ENCODE assay signal across 30 cellular contexts in genomic region chr16:12951392-12951791, GRCh38. TPM values are rescaled to one million over a fixed set of nuclear protein-coding genes. Genes with fewer than 3 reads are reported as not detected.
DNase-seq lines count a peak whose midpoint lies in the region; ATAC-seq, FAIRE-seq and TF ChIP-seq lines count a peak whose summit lies in the region.
"Had no signal": no experiment of that assay in that cellular context is flagged by ENCODE, and none has a peak within 500 bp of the region (broad histone marks: within the 10 kb centered on the region; RNA-seq: fewer than 3 reads in every experiment).

No MANE protein-coding gene starts in this region.

- no peaks in the 10 kb centered on the region for H3K4me1 ChIP-seq in HepG2 (ENCODE audit: insufficient read depth, low read length)
- H3K4me1 ChIP-seq: esophagus squamous epithelium, foreskin keratinocyte, heart left ventricle, right lobe of liver had no signal

- no peak for TF ChIP-seq CTCF in HepG2 (CRISPR knock-in tag; IDR thresholded peaks at IDR 0.05)

- no peak for TF ChIP-seq EP300 in HepG2 (IDR thresholded peaks at IDR 0.05; ENCODE audit: low read depth in 2 of 2, low read length in 2 of 2)
- no peak for TF ChIP-seq EP300 in HepG2 (CRISPR knock-in tag; IDR thresholded peaks at IDR 0.05; ENCODE audit: borderline replicate concordance)

- POLR2A ChIA-PET in HepG2 (lab: Yijun Ruan, JAX): no interaction called here

- no peak overlapping the region for H3K27ac ChIP-seq in HepG2 (ENCODE audit: extremely low read length, insufficient read depth, low read length)
- H3K27ac ChIP-seq: esophagus squamous epithelium, foreskin keratinocyte, heart left ventricle, right lobe of liver, WERI-Rb-1 had no signal

- FAIRE-seq in HepG2 (lab: Jason Lieb, UNC): no peak
- FAIRE-seq: bronchial epithelial cell, GM12892, urothelium cell line had no signal

- H2AFZ ChIP-seq in HepG2 (ENCODE audit: low read length): no peak overlapping the region

- no peak overlapping the region for H3K4me2 ChIP-seq in HepG2 (ENCODE audit: low read depth, low read length)

- peak; percentile 3 for DNase-seq in NCI-H510A treated with DMSO at 0.1 percent for 48 hours (lab: John Stamatoyannopoulos, UW)
- no peak for DNase-seq in NCI-H510A (lab: John Stamatoyannopoulos, UW)
- DNase-seq in NCI-H345 (lab: John Stamatoyannopoulos, UW): peak; percentile 78
- DNase-seq in RPMI8226: peak; percentile 57
- no peak for DNase-seq in NOMO-1 treated with DMSO at 0.1 percent for 48 hours (lab: John Stamatoyannopoulos, UW; ENCODE audit: unreplicated experiment)
- no peak for DNase-seq in SIG-M5 (lab: John Stamatoyannopoulos, UW)
- DNase-seq in HepG2 (ENCODE audit: low spot score): no peak
- DNase-seq: activated CD4-positive, alpha-beta T cell treated with anti-CD3 and anti-CD28 coated beads, Interleukin-2, amount 10 ng/mL, durations not matched to agents 24 days and 14 days; activated effector memory CD4-positive, alpha-beta T cell treated with Interleukin-2 at 50 U/mL for 16 hours; anterior cingulate cortex; CD4-positive, alpha-beta T cell; esophagus squamous epithelium; foreskin keratinocyte; HCEC 1CT; heart left ventricle; Karpas-422; MV-4-11; naive thymus-derived CD8-positive, alpha-beta T cell; NCI-H2081 treated with DMSO at 0.1 percent for 48 hours; NCI-H524 treated with DMSO at 0.1 percent for 48 hours; right lobe of liver; stimulated activated CD4-positive, alpha-beta T cell treated with anti-CD3 and anti-CD28 coated beads, Interleukin-12 subunit alpha, Interleukin-12 subunit beta, amount 100 ng/mL, for 4 hours; stimulated activated CD4-positive, alpha-beta T cell treated with anti-CD3 and anti-CD28 coated beads, Interleukin-2, amount 100 ng/mL, for 48 hours; stimulated activated naive CD8-positive, alpha-beta T cell treated with anti-CD3 and anti-CD28 coated beads, Interleukin-15, amount 100 ng/mL, for 72 hours; T-cell; WERI-Rb-1 had no signal

- no peaks in the 10 kb centered on the region for H3K9me3 ChIP-seq in HepG2 (ENCODE audit: low read length)
- H3K9me3 ChIP-seq: esophagus squamous epithelium, right lobe of liver had no signal

- 0% methylated on average over 1 of the region's 1 CpG for WGBS in HepG2 (ENCODE audit: low lambda C conversion rate)

- ATAC-seq in HepG2: no peak
- ATAC-seq: foreskin keratinocyte; heart left ventricle; naive thymus-derived CD8-positive, alpha-beta T cell; right lobe of liver; stimulated activated naive CD8-positive, alpha-beta T cell treated with anti-CD3 and anti-CD28 coated beads, Interleukin-15, amount 100 ng/mL, for 72 hours; T-cell had no signal

- H3K36me3 ChIP-seq in HepG2 (replicated peaks in 1 of 2; ENCODE audit: control insufficient read depth in 1 of 2, insufficient read depth in 2 of 2, low read length in 2 of 2): no peaks in the 10 kb centered on the region
- H3K36me3 ChIP-seq: esophagus squamous epithelium, heart left ventricle, right lobe of liver, WERI-Rb-1 had no signal

- H3K9ac ChIP-seq in HepG2 (ENCODE audit: insufficient read depth, low read depth, low read length): no peak overlapping the region

- no peak for TF ChIP-seq RAD21 in HepG2 (CRISPR knock-in tag; IDR thresholded peaks at IDR 0.05)

- no peaks in the 10 kb centered on the region for H4K20me1 ChIP-seq in HepG2 (ENCODE audit: insufficient read depth, low read length)

- BruUV-seq in HepG2 (replicated peaks; lab: Mats Ljungman, UMichigan): no TSS peak

- no peak overlapping the region for H3K4me3 ChIP-seq in HepG2 (replicated peaks in 1 of 3; ENCODE audit: insufficient read depth in 1 of 3, low read depth in 2 of 3, low read length in 3 of 3)
- H3K4me3 ChIP-seq: esophagus squamous epithelium, heart left ventricle, right lobe of liver had no signal

- CTCF ChIA-PET in HepG2 (lab: Yijun Ruan, JAX; ENCODE audit: low intra/inter-chr PET ratio, low total read pairs): no interaction called here

- TF ChIP-seq POLR2A in HepG2 (IDR thresholded peaks at IDR 0.05; ENCODE audit: insufficient read depth in 1 of 2, low read depth in 2 of 2, low read length in 2 of 2): no peak

- H3K27me3 ChIP-seq in HepG2 (ENCODE audit: control insufficient read depth in 1 of 2, insufficient read depth in 2 of 2, low read length in 2 of 2): peaks cover 0 to 8% of the 10 kb centered on the region in 2 experiments; a peak in 2 of 5 replicates
- H3K27me3 ChIP-seq: esophagus squamous epithelium, foreskin keratinocyte, right lobe of liver had no signal

- in situ Hi-C loops in HepG2 (cut with HindIII; ENCODE audit: extremely low pct_ligation_motif_present, low pct_unique_long_range_greater_than_20kb): no loop called here

- H3K79me2 ChIP-seq in HepG2 (ENCODE audit: insufficient read depth, low read length): no peaks in the 10 kb centered on the region

- intact Hi-C loops in HepG2 (cut with micrococcal nuclease; ENCODE audit: unreplicated experiment): no loop called here

TF ChIP-seq in HepG2, 621 proteins besides CTCF, POLR2A, EP300 and RAD21:
- TF ChIP-seq ZBTB4 (CRISPR knock-in tag; IDR thresholded peaks at IDR 0.05; ENCODE audit: borderline replicate concordance) (no peak), CSRNP2 (CRISPR knock-in tag; conservative IDR thresholded peaks at IDR 0.05; ENCODE audit: low read depth) (no peak), GTF2F1 (IDR thresholded peaks at IDR 0.05; ENCODE audit: low read length) (no peak), ZNF598 (CRISPR knock-in tag; IDR thresholded peaks at IDR 0.05; ENCODE audit: borderline replicate concordance) (no peak), FOXK2 (IDR thresholded peaks at IDR 0.05) (no peak)
TF ChIP-seq in HepG2: peak in this region for 0.

RNA-seq across cellular contexts. Expression of gene SHISA9, which starts 50.0 kb away (rescaled TPM):
- not detected in 2 replicates for total RNA-seq in HepG2 (2016; rRNA removed; fragmentation: Illumina TruSeq; extraction: Trizol)
- total RNA-seq in HepG2 (2016; cell fraction: cytosol; rRNA removed; fragmentation: Illumina TruSeq; extraction: Trizol; ENCODE audit: low read depth): not detected in 2 replicates
- total RNA-seq in HepG2 (2016; cell fraction: insoluble cytoplasmic fraction; rRNA removed; fragmentation: Illumina TruSeq; extraction: Trizol): not detected in 2 replicates
- total RNA-seq in HepG2 (2016; cell fraction: membrane; rRNA removed; fragmentation: Illumina TruSeq; extraction: Trizol): not detected in 2 replicates
- not detected in 2 replicates for total RNA-seq in HepG2 (2016; cell fraction: nucleus; rRNA removed; fragmentation: Illumina TruSeq; extraction: Trizol)
- 0.01 TPM in 1 of 2 replicates, not detected in the other for polyA plus RNA-seq in HepG2 (2011; rRNA removed)
- polyA plus RNA-seq in HepG2 (2011; cell fraction: cytosol; rRNA removed): not detected in 2 replicates
- polyA plus RNA-seq in HepG2 (2011; cell fraction: nucleus; rRNA removed): 0.03 TPM in 2 replicates
- not detected in 2 replicates for polyA plus RNA-seq in HepG2 (2012)
- polyA plus RNA-seq in HepG2 (2016; cell fraction: cytosol; fragmentation: Illumina TruSeq; extraction: Trizol; ENCODE audit: low read depth): not detected in 2 replicates
- polyA plus RNA-seq in HepG2 (2016; cell fraction: insoluble cytoplasmic fraction; fragmentation: Illumina TruSeq; extraction: Trizol; ENCODE audit: low read depth): not detected in 2 replicates
- polyA plus RNA-seq in HepG2 (2016; cell fraction: membrane; fragmentation: Illumina TruSeq; extraction: Trizol; ENCODE audit: low read depth): not detected in 2 replicates
- not detected in 2 replicates for polyA plus RNA-seq in HepG2 (2016; cell fraction: nucleus; fragmentation: Illumina TruSeq; extraction: Trizol; ENCODE audit: insufficient read depth, low read depth)
- polyA minus RNA-seq in HepG2 (2011; rRNA and poly(A)+ RNA removed; ENCODE audit: low replicate concordance): 0.02 and 0.23 TPM in 2 replicates
- polyA minus RNA-seq in HepG2 (2011; cell fraction: cytosol; rRNA and poly(A)+ RNA removed): not detected in 2 replicates
- polyA minus RNA-seq in HepG2 (2011; cell fraction: nucleus; rRNA and poly(A)+ RNA removed): 0.62 and 0.64 TPM in 2 replicates
- total RNA-seq: activated CD4-positive, alpha-beta T cell treated with anti-CD3 and anti-CD28 coated beads, Interleukin-2, amount 10 ng/mL, durations not matched to agents 24 days and 14 days; activated CD8-positive, alpha-beta memory T cell treated with anti-CD3 and anti-CD28 coated beads for 36 hours; CD4-positive, alpha-beta T cell; naive thymus-derived CD8-positive, alpha-beta T cell had no signal
- polyA plus RNA-seq: naive thymus-derived CD8-positive, alpha-beta T cell had no signal

Comparison
In these comparisons a context has a peak if more than half of its experiments do, and no peak if none do; other contexts are left out.
1. DNase-seq: peak in NCI-H510A treated with DMSO at 0.1 percent for 48 hours (single experiment), NCI-H345 (single experiment) and RPMI8226 (single experiment); none in NCI-H510A (single experiment), NOMO-1 treated with DMSO at 0.1 percent for 48 hours (single experiment), SIG-M5 (single experiment) and HepG2 (single experiment).